Comparison of ENCODE assay signal across 19 cellular contexts in genomic region chr10:75530337-75530736, GRCh38.
A peak's percentile ranks its signal among the peaks of the same experiment; 100 is the strongest.
DNase-seq lines count a peak whose midpoint lies in the region; ATAC-seq and TF ChIP-seq lines count a peak whose summit lies in the region.
"Had no signal": no experiment of that assay in that cellular context is flagged by ENCODE, and none has a peak within 500 bp of the region (broad histone marks: within the 10 kb centered on the region; RNA-seq: fewer than 3 reads in every experiment).

No MANE protein-coding gene starts in this region.

- H3K79me1 ChIP-seq in mesenchymal stem cell (replicated peaks; ENCODE audit: low read length, poor library complexity, severe bottlenecking) = no peaks in the 10 kb centered on the region

- no peak overlapping the region for H3K4me3 ChIP-seq in mesenchymal stem cell (ENCODE audit: insufficient read depth in 1 of 2, low read depth in 1 of 2, low read length in 2 of 2)
- H3K4me3 ChIP-seq: lower lobe of right lung, vagina had no signal

- H3K4me3 Mint-ChIP-seq in chondrocyte (ENCODE audit: unreplicated experiment) = no peak overlapping the region
- H3K4me3 Mint-ChIP-seq: B cell had no signal

- ATAC-seq in GM19035 (IDR thresholded peaks at IDR 0.05; ENCODE audit: unreplicated experiment) (no peak), Right ventricle myocardium superior (ENCODE audit: poor library complexity) (no peak)
- ATAC-seq: activated CD4-positive, CD25-positive, alpha-beta regulatory T cell treated with anti-CD3 and anti-CD28 coated beads, Interleukin-2, amount 50 U/mL, for 24 hours had no signal

- peaks cover 13% of the 10 kb centered on the region for H3K27me3 Mint-ChIP-seq in chondrocyte (ENCODE audit: low read depth)

- H3K9me3 Mint-ChIP-seq in chondrocyte (ENCODE audit: low read depth) = peaks cover 8% of the 10 kb centered on the region

- H4K8ac ChIP-seq in mesenchymal stem cell (ENCODE audit: low read length) = no peak overlapping the region

- H2BK15ac ChIP-seq in mesenchymal stem cell (ENCODE audit: low read depth, poor library complexity, severe bottlenecking) = no peak overlapping the region

- no peak for TF ChIP-seq CTCF in chondrocyte (IDR thresholded peaks at IDR 0.05)

- H3K4me2 ChIP-seq in mesenchymal stem cell (ENCODE audit: low read length, poor library complexity, severe bottlenecking) = no peak overlapping the region

- peaks cover 2% of the 10 kb centered on the region for H3K4me1 ChIP-seq in mesenchymal stem cell (ENCODE audit: control insufficient read depth, insufficient read depth, low read depth, low read length)
- H3K4me1 ChIP-seq: lower lobe of right lung, vagina had no signal

- no peaks in the 10 kb centered on the region for H3K36me3 ChIP-seq in mesenchymal stem cell (ENCODE audit: control insufficient read depth in 1 of 2, insufficient read depth in 2 of 2, low read depth in 1 of 2, low read length in 2 of 2)
- H3K36me3 ChIP-seq: lower lobe of right lung, vagina had no signal

- no peak overlapping the region for H3K4ac ChIP-seq in mesenchymal stem cell (ENCODE audit: low read depth in 1 of 2, low read length in 2 of 2)

- intact Hi-C loops in Right ventricle myocardium superior (cut with DNase I) = no loop called here

- no peak overlapping the region for H3K27ac ChIP-seq in mesenchymal stem cell (ENCODE audit: low read length, poor library complexity, severe bottlenecking)
- H3K27ac ChIP-seq: lower lobe of right lung, vagina had no signal

- H2AFZ ChIP-seq in mesenchymal stem cell (ENCODE audit: low read depth, low read length) = no peak overlapping the region

- no peak overlapping the region for H3K14ac ChIP-seq in mesenchymal stem cell (ENCODE audit: low read length in 2 of 2)

- H2BK120ac ChIP-seq in mesenchymal stem cell (ENCODE audit: low read depth, low read length) = no peak overlapping the region

- no peak overlapping the region for H3K23ac ChIP-seq in mesenchymal stem cell (ENCODE audit: low read length in 2 of 2)

- H3K9me3 ChIP-seq in mesenchymal stem cell (ENCODE audit: control insufficient read depth, low read length) = no peaks in the 10 kb centered on the region
- H3K9me3 ChIP-seq: lower lobe of right lung, vagina had no signal

- H3K36me3 Mint-ChIP-seq in chondrocyte (ENCODE audit: low read depth) = no peaks in the 10 kb centered on the region

- peaks cover 23% of the 10 kb centered on the region for H3K4me1 Mint-ChIP-seq in chondrocyte (ENCODE audit: low read depth)
- H3K4me1 Mint-ChIP-seq: B cell had no signal

- H4K91ac ChIP-seq in mesenchymal stem cell (ENCODE audit: low read length) = no peak overlapping the region

- peak overlapping the region; percentile 78 for H3K27ac Mint-ChIP-seq in chondrocyte (ENCODE audit: unreplicated experiment)
- H3K27ac Mint-ChIP-seq: B cell had no signal

- no peak overlapping the region for H2BK5ac ChIP-seq in mesenchymal stem cell (ENCODE audit: low read depth, low read length, poor library complexity, severe bottlenecking)

- no peak overlapping the region for H2AK5ac ChIP-seq in mesenchymal stem cell (ENCODE audit: low read length, severe bottlenecking)

- H3K18ac ChIP-seq in mesenchymal stem cell (ENCODE audit: low read depth in 1 of 2, low read length in 2 of 2) = no peak overlapping the region

- no peak overlapping the region for H3K9ac ChIP-seq in mesenchymal stem cell (ENCODE audit: low read length)

- 10% methylated on average over 2 of the region's 2 CpGs for WGBS in mesenchymal stem cell

- no peak overlapping the region for H2BK12ac ChIP-seq in mesenchymal stem cell (ENCODE audit: low read length in 2 of 2)

- H3K27me3 ChIP-seq in mesenchymal stem cell (ENCODE audit: control insufficient read depth in 1 of 2, insufficient read depth in 1 of 2, low read length in 2 of 2) = no peaks in the 10 kb centered on the region
- H3K27me3 ChIP-seq: vagina had no signal

- DNase-seq in AG20443 (ENCODE audit: low spot score) (peak; percentile 50), NCI-H226 (peak; percentile 97), chondrocyte (ENCODE audit: low spot score) (no peak), mesenchymal stem cell (peak; percentile 36), Right ventricle myocardium superior (no peak), NCI-H446 treated with DMSO at 0.1 percent for 48 hours (lab: John Stamatoyannopoulos, UW) (no peak), NCI-H446 (lab: John Stamatoyannopoulos, UW) (no peak)
- DNase-seq: activated T-cell treated with anti-CD3 and anti-CD28 coated beads, Interleukin-2, amount 50 U/mL, for 1 hour; amniotic stem cell; glutamatergic neuron; H7; IMR-90; lower lobe of right lung; NCI-H2029 treated with DMSO at 0.1 percent for 48 hours; occipital lobe had no signal

Comparison
In these comparisons a context has a peak if more than half of its experiments do, and no peak if none do; other contexts are left out.
1. DNase-seq: peak in AG20443 (single experiment), NCI-H226 (single experiment) and mesenchymal stem cell (single experiment); none in chondrocyte (single experiment), Right ventricle myocardium superior (single experiment), NCI-H446 treated with DMSO at 0.1 percent for 48 hours (single experiment) and NCI-H446 (0 of 2).